In the genomic region with DNA sequence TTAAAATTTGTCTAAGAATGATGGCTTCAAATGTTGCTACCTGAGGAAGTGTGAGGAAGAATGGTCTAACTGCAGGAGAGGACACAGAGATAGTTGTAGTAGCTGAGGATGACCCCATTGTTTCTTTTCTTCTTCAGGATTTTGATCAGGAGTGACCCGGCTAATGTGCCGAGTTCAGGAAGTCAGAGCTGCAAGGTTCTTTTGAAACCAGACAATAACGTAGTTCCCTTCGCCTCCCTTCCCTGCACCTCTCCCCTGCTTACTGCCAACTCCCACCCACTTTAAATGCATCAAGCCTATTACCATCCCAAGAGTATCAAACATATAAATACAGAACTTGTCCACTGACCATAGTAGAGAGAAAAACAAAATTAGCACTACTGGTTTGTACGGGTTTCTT, we compare ENCODE assay signal across 1 cellular context.
TF ChIP-seq lines count a peak whose summit lies in the region.

No MANE protein-coding gene starts in this region.

TF ChIP-seq in H1, 55 proteins besides CTCF, POLR2A, EP300 and RAD21 (continued from another document):
- TF ChIP-seq, protein P1, sequence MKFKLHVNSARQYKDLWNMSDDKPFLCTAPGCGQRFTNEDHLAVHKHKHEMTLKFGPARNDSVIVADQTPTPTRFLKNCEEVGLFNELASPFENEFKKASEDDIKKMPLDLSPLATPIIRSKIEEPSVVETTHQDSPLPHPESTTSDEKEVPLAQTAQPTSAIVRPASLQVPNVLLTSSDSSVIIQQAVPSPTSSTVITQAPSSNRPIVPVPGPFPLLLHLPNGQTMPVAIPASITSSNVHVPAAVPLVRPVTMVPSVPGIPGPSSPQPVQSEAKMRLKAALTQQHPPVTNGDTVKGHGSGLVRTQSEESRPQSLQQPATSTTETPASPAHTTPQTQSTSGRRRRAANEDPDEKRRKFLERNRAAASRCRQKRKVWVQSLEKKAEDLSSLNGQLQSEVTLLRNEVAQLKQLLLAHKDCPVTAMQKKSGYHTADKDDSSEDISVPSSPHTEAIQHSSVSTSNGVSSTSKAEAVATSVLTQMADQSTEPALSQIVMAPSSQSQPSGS (IDR thresholded peaks at IDR 0.05; ENCODE audit: low read length), result no peak
- TF ChIP-seq RXRA (IDR thresholded peaks at IDR 0.05; ENCODE audit: insufficient read depth, low read depth, low read length), result no peak
- no peak for TF ChIP-seq RFX5 (IDR thresholded peaks at IDR 0.05; ENCODE audit: borderline replicate concordance, low read depth, low read length)
- no peak for TF ChIP-seq SIX5 (IDR thresholded peaks at IDR 0.05; ENCODE audit: low read depth, low read length)
- TF ChIP-seq, protein P2, sequence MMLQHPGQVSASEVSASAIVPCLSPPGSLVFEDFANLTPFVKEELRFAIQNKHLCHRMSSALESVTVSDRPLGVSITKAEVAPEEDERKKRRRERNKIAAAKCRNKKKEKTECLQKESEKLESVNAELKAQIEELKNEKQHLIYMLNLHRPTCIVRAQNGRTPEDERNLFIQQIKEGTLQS (IDR thresholded peaks at IDR 0.05; ENCODE audit: insufficient read depth, low read depth, low read length), result no peak
- TF ChIP-seq GTF2F1 (IDR thresholded peaks at IDR 0.05; ENCODE audit: borderline replicate concordance, low read depth, low read length), result no peak
- no peak for TF ChIP-seq KDM5A (IDR thresholded peaks at IDR 0.05; ENCODE audit: low read length)
- TF ChIP-seq GABPA (IDR thresholded peaks at IDR 0.05; ENCODE audit: borderline replicate concordance, insufficient read depth, low read length), result no peak
- no peak for TF ChIP-seq SP1 (IDR thresholded peaks at IDR 0.05; ENCODE audit: low read depth, low read length)
